ENCODE assay signal across 10 cellular contexts in the genomic region with DNA sequence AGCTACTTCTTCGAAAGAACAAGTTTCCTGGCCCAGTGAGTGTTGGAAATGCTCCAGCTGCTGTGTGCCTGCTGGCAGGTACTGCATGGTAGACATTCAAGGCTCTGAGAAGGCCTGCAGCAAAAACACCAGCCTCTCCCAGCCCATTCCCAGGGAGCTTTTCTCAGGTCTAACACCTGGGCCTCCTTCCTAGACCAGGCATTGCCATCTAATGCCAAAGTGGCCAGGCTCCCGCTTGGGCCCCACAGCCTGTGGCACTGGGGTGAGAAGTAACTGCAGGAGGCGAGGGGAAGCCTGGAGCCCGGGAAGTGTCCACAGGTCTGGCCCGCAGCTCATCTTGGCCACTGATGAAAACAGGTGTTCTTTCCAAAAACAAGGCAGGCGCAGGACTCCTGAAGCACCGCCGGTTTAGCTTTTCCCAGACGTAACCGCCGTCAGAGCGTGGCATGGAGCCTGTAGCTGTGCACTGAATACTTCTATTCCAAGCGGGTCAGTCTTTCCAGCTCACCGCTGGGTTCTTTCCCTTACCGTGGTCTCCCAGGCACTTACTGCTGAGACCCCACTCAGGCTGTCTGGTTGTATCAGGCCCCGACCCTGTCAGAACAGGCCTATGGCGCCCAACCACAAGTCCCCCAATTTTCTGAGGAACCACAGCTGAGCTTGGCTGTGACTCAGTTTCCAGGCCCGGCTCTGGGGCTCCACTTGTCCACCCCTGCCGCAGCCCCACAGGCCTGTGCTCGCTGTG. TPM values are rescaled to one million over a fixed set of nuclear protein-coding genes. Genes with fewer than 3 reads are reported as not detected.
DNase-seq lines count a peak whose midpoint lies in the region; ATAC-seq, FAIRE-seq and TF ChIP-seq lines count a peak whose summit lies in the region.
"Had no signal": no experiment of that assay in that cellular context is flagged by ENCODE, and none has a peak within 500 bp of the region (broad histone marks: within the 10 kb centered on the region; RNA-seq: fewer than 3 reads in every experiment).

No MANE protein-coding gene starts in this region.

- no peaks in the 10 kb centered on the region; the same call in 1 of the 2 replicates for H4K20me1 ChIP-seq in GM12878 (ENCODE audit: control insufficient read depth, insufficient read depth)

- POLR2A ChIA-PET in GM12878 (lab: Charles Lee) = interaction anchor here (0.5 to 2.6 kb wide), 4 partner anchors 15 to 250 kb away, joined by 3 to 11 read pairs (median 4); partner anchors contain the start of gene UNC93B1

- TF ChIP-seq POLR2A in GM12878 (IDR thresholded peaks at IDR 0.05; ENCODE audit: low read depth, low read length) = no peak

- H2AFZ ChIP-seq in GM12878 (ENCODE audit: control insufficient read depth, low read depth, low read length) = no peak overlapping the region

- SMC1A ChIA-PET in GM12878 (lab: Charles Lee; ENCODE audit: uncharacterized antibody, unreplicated experiment) = interaction anchor here (1.0 kb wide), 1 partner anchor 27 kb away, joined by 3 read pairs; the partner anchor contains the start of gene ALDH3B1

- H3K4me1 ChIP-seq in GM12878 (ENCODE audit: control insufficient read depth, insufficient read depth, low read length) (peaks cover 13% of the 10 kb centered on the region), muscle layer of duodenum (ENCODE audit: control insufficient read depth in 1 of 2, insufficient read depth in 2 of 2, low read length in 2 of 2) (peaks cover 7 to 50% of the 10 kb centered on the region in 2 donors)

- TF ChIP-seq CTCF in 22Rv1 (IDR thresholded peaks at IDR 0.05) (no peak), GM12878 (IDR thresholded peaks at IDR 0.05 in 2 of 3, conservative IDR thresholded peaks at IDR 0.05 in 1 of 3; ENCODE audit: control insufficient read depth in 2 of 3, extremely low read depth in 1 of 3, insufficient read depth in 1 of 3, low read depth in 3 of 3, low read length in 3 of 3) (no peak)

- no peak overlapping the region for H3K9ac ChIP-seq in GM12878 (ENCODE audit: control insufficient read depth, insufficient read depth, low read length)

- RAD21 ChIA-PET in GM12878 (lab: Charles Lee; ENCODE audit: unreplicated experiment) = no interaction called here

- intact Hi-C loops in GM12878 (cut with micrococcal nuclease; ENCODE audit: unreplicated experiment) = loop anchor here (5.0 kb wide), 1 partner anchor 35 kb away; the partner anchor contains the start of gene UNC93B1

- CTCF ChIA-PET in GM12878 (lab: Yijun Ruan, JAX) = interaction anchor here (2.2 kb wide), 1 partner anchor 28 kb away, joined by 5 read pairs; no protein-coding TSS in a partner anchor

- H3K4me2 ChIP-seq in GM12878 (ENCODE audit: control insufficient read depth, insufficient read depth) = peak overlapping the region; percentile 85

- H3K9me3 ChIP-seq in GM12878 (replicated peaks; ENCODE audit: control insufficient read depth, insufficient read depth, low read length) (no peaks in the 10 kb centered on the region), muscle layer of duodenum (ENCODE audit: control insufficient read depth in 1 of 2, low read length in 2 of 2) (no peaks in the 10 kb centered on the region)

- no peak for DNase-seq in HTR-8/SVneo (ENCODE audit: insufficient read length, low spot score)
- no peak for DNase-seq in GM12878 (ENCODE audit: low read depth, low spot score)
- DNase-seq in activated CD4-positive, CD25-positive, alpha-beta regulatory T cell (lab: John Stamatoyannopoulos, UW) = no peak
- no peak for DNase-seq in NCI-H82 (lab: John Stamatoyannopoulos, UW)
- DNase-seq: activated CD8-positive, alpha-beta memory T cell treated with anti-CD3 and anti-CD28 coated beads, Interleukin-2, amount 50 U/mL, for 4 hours; NCI-H1105 treated with DMSO at 0.1 percent for 48 hours had no signal

- peak overlapping the region; percentile 75 for H3K27ac ChIP-seq in 22Rv1
- H3K27ac ChIP-seq in GM12878 (ENCODE audit: control insufficient read depth, insufficient read depth) = no peak overlapping the region
- peak overlapping the region; percentile 61 for H3K27ac ChIP-seq in muscle layer of duodenum (ENCODE audit: low read length)

- no peak for TF ChIP-seq RAD21 in GM12878 (IDR thresholded peaks at IDR 0.05; ENCODE audit: insufficient read depth, low read depth, low read length)

- 93% methylated on average over 20 of the region's 20 CpGs for WGBS in GM12878 (ENCODE audit: insufficient coverage, insufficient replicate concordance, low lambda C conversion rate, missing lambda C conversion rate)

- BruUV-seq in GM12878 (replicated peaks; lab: Mats Ljungman, UMichigan) = no TSS peak

- FAIRE-seq in HTR-8/SVneo (lab: Jason Lieb, UNC) (peak; percentile 4), GM12878 (lab: Jason Lieb, UNC) (no peak)

- H3K27me3 ChIP-seq in GM12878 (replicated peaks in 1 of 2; ENCODE audit: control insufficient read depth in 2 of 2, insufficient read depth in 2 of 2, low read length in 1 of 2) = no peaks in the 10 kb centered on the region
- H3K27me3 ChIP-seq in muscle layer of duodenum (ENCODE audit: low read depth, low read length) = no peaks in the 10 kb centered on the region

- H3K4me3 ChIP-seq in GM12878 = no peak overlapping the region
- peak overlapping the region in 1 of 2 donors; percentile 87 for H3K4me3 ChIP-seq in muscle layer of duodenum (ENCODE audit: low read depth in 1 of 2, low read length in 2 of 2)

- in situ Hi-C loops in GM12878 (cut with MboI) = no loop called here

- H3K79me2 ChIP-seq in GM12878 (ENCODE audit: control insufficient read depth, insufficient read depth, low read length) = peaks cover 43% of the 10 kb centered on the region

- H3K36me3 ChIP-seq in GM12878 (ENCODE audit: control insufficient read depth in 2 of 2, insufficient read depth in 2 of 2, low read length in 1 of 2) (peaks cover 6 to 15% of the 10 kb centered on the region in 2 experiments; a peak in 3 of 4 replicates), muscle layer of duodenum (ENCODE audit: control insufficient read depth in 1 of 2, insufficient read depth in 2 of 2, low read length in 2 of 2) (peaks cover 6 to 17% of the 10 kb centered on the region in 2 donors)

- no peak for TF ChIP-seq EP300 in GM12878 (IDR thresholded peaks at IDR 0.05; ENCODE audit: borderline replicate concordance in 1 of 2, control insufficient read depth in 1 of 2, low read depth in 2 of 2, low read length in 2 of 2)

- no peak for ATAC-seq in GM12878
- ATAC-seq in HG03442 (IDR thresholded peaks at IDR 0.05; ENCODE audit: unreplicated experiment) = no peak
- ATAC-seq in HG03045 (IDR thresholded peaks at IDR 0.05; ENCODE audit: unreplicated experiment) = no peak

RNA-seq across cellular contexts. Expression of gene TCIRG1, which starts 1.2 kb away (rescaled TPM):
- 287 and 325 TPM in 2 replicates for total RNA-seq in GM12878 (2013; cell fraction: nucleolus; rRNA removed)
- 143 and 166 TPM in 2 replicates for total RNA-seq in GM12878 (2014; rRNA removed)
- total RNA-seq in GM12878 (2014; rRNA removed; fragmentation: Illumina TruSeq; extraction: Trizol) = 18.9 and 20.4 TPM in 2 replicates
- 173 and 179 TPM in 2 replicates for total RNA-seq in GM12878 (2021)
- 40.2 TPM for polyA plus RNA-seq in GM12878 (2011; ENCODE audit: low read depth)
- 20.8 and 51.2 TPM in 2 replicates for polyA plus RNA-seq in GM12878 (2011; rRNA removed)
- 73.7 and 130 TPM in 2 replicates for polyA plus RNA-seq in GM12878 (2011; cell fraction: cytosol; rRNA removed)
- polyA plus RNA-seq in GM12878 (2011; cell fraction: nucleus; rRNA removed) = 2,133 and 2,164 TPM in 2 replicates
- 133 and 152 TPM in 2 replicates for polyA plus RNA-seq in GM12878 (2012)
- 3.0 and 18.6 TPM in 2 replicates for polyA plus RNA-seq in GM12878 (2014; fragmentation: Illumina TruSeq; extraction: Trizol)
- 1 to 10 TPM in 1 of 2 experiments, under 1 TPM in 1; 0.76 to 7.5 TPM for polyA plus RNA-seq in GM12878 (2014; fragmentation: Nextera tagmentation; extraction: Ambion mirVana)
- 218 and 238 TPM in 2 replicates for polyA plus RNA-seq in GM12878 (2014; rRNA removed)
- polyA plus RNA-seq in GM12878 (2016; fragmentation: Nextera tagmentation; extraction: Ambion mirVana) = 100 to 1,000 TPM; 124 to 148 TPM
- polyA minus RNA-seq in GM12878 (2011; rRNA and poly(A)+ RNA removed) = 36.7 and 83.1 TPM in 2 replicates
- polyA minus RNA-seq in GM12878 (2011; cell fraction: cytosol; rRNA and poly(A)+ RNA removed) = 30.3 and 36.8 TPM in 2 replicates
- 200 and 263 TPM in 2 replicates for polyA minus RNA-seq in GM12878 (2011; cell fraction: nucleus; rRNA and poly(A)+ RNA removed)

RNA-seq across cellular contexts. Expression of gene NDUFS8, which starts 7.2 kb away (rescaled TPM):
- 26.5 and 35.4 TPM in 2 replicates for total RNA-seq in GM12878 (2013; cell fraction: nucleolus; rRNA removed)
- total RNA-seq in GM12878 (2014; rRNA removed) (224 and 238 TPM in 2 replicates), GM12878 (2014; rRNA removed; fragmentation: Illumina TruSeq; extraction: Trizol) (67.9 and 69.2 TPM in 2 replicates), GM12878 (2021) (169 and 176 TPM in 2 replicates)
- polyA plus RNA-seq in GM12878 (2011; ENCODE audit: low read depth) = 53.0 TPM
- polyA plus RNA-seq in GM12878 (2011; rRNA removed) (17.7 and 41.5 TPM in 2 replicates), GM12878 (2014; fragmentation: Illumina TruSeq; extraction: Trizol) (13.1 and 44.4 TPM in 2 replicates), GM12878 (2014; fragmentation: Nextera tagmentation; extraction: Ambion mirVana) (10 to 100 TPM; 17.6 to 71.2 TPM), GM12878 (2014; rRNA removed) (214 and 239 TPM in 2 replicates), GM12878 (2016; fragmentation: Nextera tagmentation; extraction: Ambion mirVana) (100 to 1,000 TPM; 300 to 308 TPM)
- polyA plus RNA-seq in GM12878 (2011; cell fraction: cytosol; rRNA removed) = 87.4 and 156 TPM in 2 replicates
- 97.0 and 109 TPM in 2 replicates for polyA plus RNA-seq in GM12878 (2011; cell fraction: nucleus; rRNA removed)
- 86.6 and 93.3 TPM in 2 replicates for polyA plus RNA-seq in GM12878 (2012)
- polyA minus RNA-seq in GM12878 (2011; rRNA and poly(A)+ RNA removed) = 41.8 and 80.4 TPM in 2 replicates
- polyA minus RNA-seq in GM12878 (2011; cell fraction: cytosol; rRNA and poly(A)+ RNA removed) = 42.0 and 51.3 TPM in 2 replicates
- 30.9 and 54.5 TPM in 2 replicates for polyA minus RNA-seq in GM12878 (2011; cell fraction: nucleus; rRNA and poly(A)+ RNA removed)

RNA-seq across cellular contexts. Expression of gene ALDH3B1, which starts 27.5 kb away (rescaled TPM):
- not detected in 2 replicates for total RNA-seq in GM12878 (2013; cell fraction: nucleolus; rRNA removed)
- total RNA-seq in GM12878 (2014; rRNA removed) (0.17 and 0.60 TPM in 2 replicates), GM12878 (2014; rRNA removed; fragmentation: Illumina TruSeq; extraction: Trizol) (0.18 TPM in 1 of 2 replicates, not detected in the other), GM12878 (2021) (0.32 TPM in 1 of 2 replicates, not detected in the other)
- polyA plus RNA-seq in GM12878 (2011; ENCODE audit: low read depth) = not detected
- polyA plus RNA-seq in GM12878 (2011; rRNA removed) (not detected in 2 replicates), GM12878 (2014; fragmentation: Illumina TruSeq; extraction: Trizol) (0.04 TPM in 1 of 2 replicates, not detected in the other), GM12878 (2014; fragmentation: Nextera tagmentation; extraction: Ambion mirVana) (under 1 TPM; 0.03 to 0.13 TPM), GM12878 (2014; rRNA removed) (0.19 and 0.23 TPM in 2 replicates), GM12878 (2016; fragmentation: Nextera tagmentation; extraction: Ambion mirVana) (under 1 TPM in 1 of 2 experiments, not detected in 1; 0.37 TPM)
- 0.01 TPM in 1 of 2 replicates, not detected in the other for polyA plus RNA-seq in GM12878 (2011; cell fraction: cytosol; rRNA removed)
- polyA plus RNA-seq in GM12878 (2011; cell fraction: nucleus; rRNA removed) = not detected in 2 replicates
- polyA plus RNA-seq in GM12878 (2012) = 0.13 and 0.14 TPM in 2 replicates
- not detected in 2 replicates for polyA minus RNA-seq in GM12878 (2011; rRNA and poly(A)+ RNA removed)
- 0.94 and 1.0 TPM in 2 replicates for polyA minus RNA-seq in GM12878 (2011; cell fraction: cytosol; rRNA and poly(A)+ RNA removed)
- polyA minus RNA-seq in GM12878 (2011; cell fraction: nucleus; rRNA and poly(A)+ RNA removed) = 0.12 and 0.29 TPM in 2 replicates

RNA-seq across cellular contexts. Expression of gene UNC93B1, which starts 33.8 kb away (rescaled TPM):
- total RNA-seq in GM12878 (2013; cell fraction: nucleolus; rRNA removed) = 59.2 TPM in 2 replicates
- total RNA-seq in GM12878 (2014; rRNA removed) = 61.9 and 67.8 TPM in 2 replicates
- total RNA-seq in GM12878 (2014; rRNA removed; fragmentation: Illumina TruSeq; extraction: Trizol) = 16.1 and 18.6 TPM in 2 replicates
- 75.6 and 79.7 TPM in 2 replicates for total RNA-seq in GM12878 (2021)
- polyA plus RNA-seq in GM12878 (2011; ENCODE audit: low read depth) = 29.9 TPM
- 18.5 and 41.1 TPM in 2 replicates for polyA plus RNA-seq in GM12878 (2011; rRNA removed)
- polyA plus RNA-seq in GM12878 (2011; cell fraction: cytosol; rRNA removed) = 38.3 and 51.7 TPM in 2 replicates
- polyA plus RNA-seq in GM12878 (2011; cell fraction: nucleus; rRNA removed) = 115 and 153 TPM in 2 replicates
- 54.8 and 57.9 TPM in 2 replicates for polyA plus RNA-seq in GM12878 (2012)
- 8.1 and 25.3 TPM in 2 replicates for polyA plus RNA-seq in GM12878 (2014; fragmentation: Illumina TruSeq; extraction: Trizol)
- 1 to 10 TPM; 1.3 to 3.4 TPM for polyA plus RNA-seq in GM12878 (2014; fragmentation: Nextera tagmentation; extraction: Ambion mirVana)
- polyA plus RNA-seq in GM12878 (2014; rRNA removed) = 73.1 and 79.9 TPM in 2 replicates
- polyA plus RNA-seq in GM12878 (2016; fragmentation: Nextera tagmentation; extraction: Ambion mirVana) = 10 to 100 TPM; 35.0 to 37.5 TPM
- 31.6 and 44.0 TPM in 2 replicates for polyA minus RNA-seq in GM12878 (2011; rRNA and poly(A)+ RNA removed)
- polyA minus RNA-seq in GM12878 (2011; cell fraction: cytosol; rRNA and poly(A)+ RNA removed) = 18.9 and 20.0 TPM in 2 replicates
- polyA minus RNA-seq in GM12878 (2011; cell fraction: nucleus; rRNA and poly(A)+ RNA removed) = 24.2 and 31.8 TPM in 2 replicates
